In the genomic region with DNA sequence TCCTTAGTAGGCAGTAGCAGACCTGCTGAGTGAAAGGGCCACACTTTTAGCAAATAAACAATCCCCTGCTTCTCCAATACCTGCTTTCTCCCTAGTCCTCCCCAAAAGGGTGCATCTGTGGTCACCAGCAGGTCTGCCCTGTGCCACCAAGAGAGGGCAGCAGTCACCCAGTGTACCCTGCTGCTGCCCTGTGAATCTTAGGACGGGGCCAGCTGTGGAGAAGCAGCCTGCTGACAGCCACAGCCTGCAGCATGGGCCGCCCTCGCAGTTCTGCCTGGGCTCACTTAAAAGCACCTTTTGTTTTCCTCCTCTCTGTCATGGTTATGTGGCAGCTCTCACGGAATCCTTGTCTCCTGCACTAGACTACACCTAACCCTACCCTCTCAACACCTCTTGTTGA, we compare ENCODE assay signal across 8 cellular contexts.
DNase-seq lines count a peak whose midpoint lies in the region; TF ChIP-seq lines count a peak whose summit lies in the region.
"Not testable (repeated sequence)": the region's sequence is repeated elsewhere in the genome, so short reads cannot be mapped to it uniquely, and the experiment has no call there.

No MANE protein-coding gene starts in this region.

- not testable (repeated sequence) for H3K9me3 ChIP-seq in HEK293 (ENCODE audit: control insufficient read depth, insufficient read depth, low read depth, low read length)

- CTCF ChIA-PET in HEK293 (lab: Yijun Ruan, JAX): interaction anchor here (0.6 kb wide), 1 partner anchor 319 kb away, joined by 3 read pairs; no protein-coding TSS in a partner anchor

- H3K27ac ChIP-seq in HEK293 (ENCODE audit: extremely low read depth, low read depth, low read length): not testable (repeated sequence)

- H3K4me1 ChIP-seq in HEK293 (ENCODE audit: control insufficient read depth, insufficient read depth, low read length): not testable (repeated sequence)

- peak; percentile 51 for DNase-seq in COLO668 (lab: John Stamatoyannopoulos, UW; ENCODE audit: unreplicated experiment)
- peak; percentile 13 to 29 for DNase-seq in NCI-H2081 (lab: John Stamatoyannopoulos, UW)
- peak; percentile 25 for DNase-seq in SW480 (ENCODE audit: low spot score)
- peak; percentile 7 for DNase-seq in activated T-helper 1 cell treated with Interleukin-2 at 50 U/mL for 16 hours (ENCODE audit: low read depth)
- not testable (repeated sequence) for DNase-seq in epithelial cell of proximal tubule (ENCODE audit: low read depth)
- DNase-seq in midbrain (lab: John Stamatoyannopoulos, UW): peak; percentile 26
- peak; percentile 33 for DNase-seq in stimulated activated CD8-positive, alpha-beta memory T cell treated with anti-CD3 and anti-CD28 coated beads, Interleukin-4, amount 100 ng/mL, for 48 hours

- not testable (repeated sequence) for H3K4me3 ChIP-seq in HEK293 (ENCODE audit: low read depth, low read length); epithelial cell of proximal tubule (ENCODE audit: low read depth, low read length)

- H3K36me3 ChIP-seq in HEK293 (ENCODE audit: control insufficient read depth in 2 of 2, insufficient read depth in 1 of 2, low read length in 2 of 2): not testable (repeated sequence)

- 0 out of 2 replicates have a peak, but pooled peaks have one; percentile 28 for TF ChIP-seq CTCF in HEK293 (tag by site-specific recombination; IDR thresholded peaks at IDR 0.05)
- peak; percentile 42 for TF ChIP-seq CTCF in epithelial cell of proximal tubule (conservative IDR thresholded peaks at IDR 0.05; ENCODE audit: low read depth, low read length)

- POLR2A ChIA-PET in HEK293 (lab: Yijun Ruan, JAX): not testable (repeated sequence)
